ENCODE assay signal across 24 cellular contexts in genomic region chr17:57549996-57550395, GRCh38.
DNase-seq lines count a peak whose midpoint lies in the region; ATAC-seq, FAIRE-seq and TF ChIP-seq lines count a peak whose summit lies in the region.
"Had no signal": no experiment of that assay in that cellular context is flagged by ENCODE, and none has a peak within 500 bp of the region (broad histone marks: within the 10 kb centered on the region; RNA-seq: fewer than 3 reads in every experiment).

No MANE protein-coding gene starts in this region.

- no peaks in the 10 kb centered on the region for H3K9me3 ChIP-seq in OCI-LY7 (ENCODE audit: low read length)
- no peaks in the 10 kb centered on the region for H3K9me3 ChIP-seq in iPS-20b (ENCODE audit: insufficient read depth, low read depth, low read length)
- H3K9me3 ChIP-seq in kidney (ENCODE audit: control insufficient read depth in 1 of 2, low read length in 2 of 2) = no peaks in the 10 kb centered on the region
- H3K9me3 ChIP-seq: thoracic aorta had no signal

- peak overlapping the region; percentile 90 to 100 (median 96) for H3K27ac Mint-ChIP-seq in IgD-negative memory B cell
- H3K27ac Mint-ChIP-seq in stimulated activated memory B cell treated with anti-CD40 and anti-IgM and Interleukin-4, amounts not matched to agents 10 μg/mL and 1 μg/mL and 100 μg/mL, for 72 hours = peak overlapping the region; percentile 58
- H3K27ac Mint-ChIP-seq: activated CD4-positive, alpha-beta memory T cell treated with anti-CD3 and anti-CD28 coated beads for 36 hours; progenitor cell of endocrine pancreas; stimulated activated effector memory CD8-positive, alpha-beta T cell treated with anti-CD3 and anti-CD28 coated beads, Interleukin-12 subunit alpha, Interleukin-12 subunit beta, amount 100 ng/mL, for 72 hours had no signal

- H3K36me3 Mint-ChIP-seq in IgD-negative memory B cell = peaks cover 2% of the 10 kb centered on the region
- no peaks in the 10 kb centered on the region for H3K36me3 Mint-ChIP-seq in stimulated activated memory B cell treated with anti-CD40 and anti-IgM and Interleukin-4, amounts not matched to agents 10 μg/mL and 1 μg/mL and 100 μg/mL, for 72 hours
- H3K36me3 Mint-ChIP-seq: activated CD4-positive, alpha-beta memory T cell treated with anti-CD3 and anti-CD28 coated beads for 36 hours; CD4-positive, alpha-beta memory T cell; stimulated activated effector memory CD8-positive, alpha-beta T cell treated with anti-CD3 and anti-CD28 coated beads, Interleukin-12 subunit alpha, Interleukin-12 subunit beta, amount 100 ng/mL, for 72 hours had no signal

- BruUV-seq in OCI-LY7 (replicated peaks; lab: Mats Ljungman, UMichigan) = no TSS peak

- DNase-seq in OCI-LY7 (ENCODE audit: low spot score) = peak; percentile 66
- no peak for DNase-seq in kidney
- DNase-seq in stimulated activated CD4-positive, alpha-beta T cell treated with anti-CD3 and anti-CD28 coated beads, Interleukin-4, amount 100 ng/mL, for 4 hours = no peak
- DNase-seq in activated gamma-delta T cell (lab: John Stamatoyannopoulos, UW) = no peak
- no peak for DNase-seq in NCI-H1694 (lab: John Stamatoyannopoulos, UW)
- DNase-seq: activated CD4-positive, alpha-beta memory T cell treated with anti-CD3 and anti-CD28 coated beads for 36 hours; activated CD4-positive, CD25-positive, alpha-beta regulatory T cell; amniotic stem cell; CD4-positive, alpha-beta memory T cell; GF-D8; HCEC 1CT; mammary epithelial cell; naive thymus-derived CD4-positive, alpha-beta T cell; NCI-H1092 treated with DMSO at 0.1 percent for 48 hours; NCI-H524; T-helper 9 cell had no signal

- POLR2A ChIA-PET in OCI-LY7 (lab: Charles Lee) = interaction anchor here (0.5 to 6.1 kb wide), 24 partner anchors 8 to 293 kb away, joined by 3 to 38 read pairs (median 5); no protein-coding TSS in a partner anchor

- H3K36me3 ChIP-seq in OCI-LY7 (ENCODE audit: insufficient read depth, low read length) (peaks cover 20% of the 10 kb centered on the region; the same call in 1 of the 2 replicates), iPS-20b (ENCODE audit: insufficient read depth, low read depth, low read length) (no peaks in the 10 kb centered on the region), kidney (ENCODE audit: control insufficient read depth in 1 of 2, insufficient read depth in 2 of 2, low read length in 2 of 2) (no peaks in the 10 kb centered on the region)
- H3K36me3 ChIP-seq: thoracic aorta had no signal

- H3K4me2 ChIP-seq in OCI-LY7 (ENCODE audit: low read length) = peak overlapping the region; percentile 79

- TF ChIP-seq CTCF in OCI-LY7 (conservative IDR thresholded peaks at IDR 0.05; ENCODE audit: low read length) (no peak), kidney (IDR thresholded peaks at IDR 0.05; ENCODE audit: borderline replicate concordance, extremely low read depth, insufficient read depth) (no peak)

- H3K4me1 ChIP-seq in OCI-LY7 (ENCODE audit: insufficient read depth, low read length, poor library complexity, severe bottlenecking) (peaks cover 93% of the 10 kb centered on the region), iPS-20b (ENCODE audit: insufficient read depth, low read length) (peaks cover 69% of the 10 kb centered on the region; the same call in 1 of the 2 replicates), kidney (ENCODE audit: control insufficient read depth in 1 of 2, insufficient read depth in 1 of 2, low read depth in 1 of 2, low read length in 2 of 2) (peaks cover 12 to 23% of the 10 kb centered on the region in 2 donors)

- peak overlapping the region; percentile 84 for H3K4me3 ChIP-seq in OCI-LY7 (ENCODE audit: low read depth, low read length, poor library complexity, severe bottlenecking)
- no peak overlapping the region for H3K4me3 ChIP-seq in iPS-20b (ENCODE audit: low read length)
- no peak overlapping the region for H3K4me3 ChIP-seq in kidney (ENCODE audit: low read length in 2 of 2)
- H3K4me3 ChIP-seq: thoracic aorta had no signal

- FAIRE-seq in kidney (lab: Jason Lieb, UNC) = no peak
- FAIRE-seq: endothelial cell of umbilical vein had no signal

- H3K9me2 ChIP-seq in OCI-LY7 (ENCODE audit: insufficient read depth, low read length) = no peaks in the 10 kb centered on the region

- peak overlapping the region in 1 of 4 donors; percentile 17 for H3K4me3 Mint-ChIP-seq in IgD-negative memory B cell
- no peak overlapping the region for H3K4me3 Mint-ChIP-seq in stimulated activated memory B cell treated with anti-CD40 and anti-IgM and Interleukin-4, amounts not matched to agents 10 μg/mL and 1 μg/mL and 100 μg/mL, for 72 hours
- H3K4me3 Mint-ChIP-seq: activated CD4-positive, alpha-beta memory T cell treated with anti-CD3 and anti-CD28 coated beads for 36 hours; CD4-positive, alpha-beta memory T cell; stimulated activated effector memory CD8-positive, alpha-beta T cell treated with anti-CD3 and anti-CD28 coated beads, Interleukin-12 subunit alpha, Interleukin-12 subunit beta, amount 100 ng/mL, for 72 hours had no signal

- no peak overlapping the region for H2AFZ ChIP-seq in OCI-LY7 (ENCODE audit: low read length)

- no peaks in the 10 kb centered on the region for H4K20me1 ChIP-seq in OCI-LY7 (ENCODE audit: insufficient read depth, low read length)

- H3K9ac ChIP-seq in iPS-20b (ENCODE audit: low read depth, low read length) (peak overlapping the region; percentile 4; the same call in 1 of the 2 replicates), kidney (ENCODE audit: low read length in 2 of 2) (no peak overlapping the region)

- no peaks in the 10 kb centered on the region for H3K27me3 ChIP-seq in iPS-20b (ENCODE audit: insufficient read depth, low read length)

- peak overlapping the region; percentile 99 for H3K27ac ChIP-seq in OCI-LY7 (ENCODE audit: low read depth, low read length, poor library complexity, severe bottlenecking)
- H3K27ac ChIP-seq in iPS-20b (ENCODE audit: low read length) = no peak overlapping the region
- H3K27ac ChIP-seq in kidney (ENCODE audit: low read depth in 2 of 2, low read length in 2 of 2) = no peak overlapping the region
- H3K27ac ChIP-seq: thoracic aorta had no signal

- intact Hi-C loops in OCI-LY7 (cut with micrococcal nuclease; ENCODE audit: unreplicated experiment) (loop anchor here (2.0 to 10.0 kb wide), 4 partner anchors 187 to 782 kb away; partner anchors contain the start of gene SRSF1), kidney (cut with DNase I) (no loop called here)

- H3K9me3 Mint-ChIP-seq in IgD-negative memory B cell = no peaks in the 10 kb centered on the region
- H3K9me3 Mint-ChIP-seq in stimulated activated memory B cell treated with anti-CD40 and anti-IgM and Interleukin-4, amounts not matched to agents 10 μg/mL and 1 μg/mL and 100 μg/mL, for 72 hours = no peaks in the 10 kb centered on the region
- H3K9me3 Mint-ChIP-seq: activated CD4-positive, alpha-beta memory T cell treated with anti-CD3 and anti-CD28 coated beads for 36 hours; CD4-positive, alpha-beta memory T cell; naive thymus-derived CD4-positive, alpha-beta T cell; stimulated activated effector memory CD8-positive, alpha-beta T cell treated with anti-CD3 and anti-CD28 coated beads, Interleukin-12 subunit alpha, Interleukin-12 subunit beta, amount 100 ng/mL, for 72 hours had no signal

- CTCF ChIA-PET in OCI-LY7 (lab: Charles Lee; ENCODE audit: unreplicated experiment) = interaction anchor here (0.7 to 1.1 kb wide), 5 partner anchors 28 to 307 kb away, joined by 3 to 6 read pairs (median 4); no protein-coding TSS in a partner anchor

- ATAC-seq in stimulated activated memory B cell treated with anti-CD40 and anti-IgM and Interleukin-4, amounts not matched to agents 10 μg/mL and 1 μg/mL and 100 μg/mL, for 72 hours = no peak
- ATAC-seq: naive thymus-derived CD4-positive, alpha-beta T cell; SK-N-SH treated with all-trans-retinoic acid at 6 μM for 48 hours; stimulated activated effector memory CD8-positive, alpha-beta T cell treated with anti-CD3 and anti-CD28 coated beads, Interleukin-12 subunit alpha, Interleukin-12 subunit beta, amount 100 ng/mL, for 72 hours had no signal

- H3K27me3 Mint-ChIP-seq in IgD-negative memory B cell = no peaks in the 10 kb centered on the region
- no peaks in the 10 kb centered on the region for H3K27me3 Mint-ChIP-seq in stimulated activated memory B cell treated with anti-CD40 and anti-IgM and Interleukin-4, amounts not matched to agents 10 μg/mL and 1 μg/mL and 100 μg/mL, for 72 hours
- H3K27me3 Mint-ChIP-seq: activated CD4-positive, alpha-beta memory T cell treated with anti-CD3 and anti-CD28 coated beads for 36 hours; CD4-positive, alpha-beta memory T cell; naive thymus-derived CD4-positive, alpha-beta T cell; progenitor cell of endocrine pancreas had no signal

- peaks cover 52 to 58% (median 55%) of the 10 kb centered on the region in 3 donors for H3K4me1 Mint-ChIP-seq in IgD-negative memory B cell
- peaks cover 61% of the 10 kb centered on the region for H3K4me1 Mint-ChIP-seq in stimulated activated memory B cell treated with anti-CD40 and anti-IgM and Interleukin-4, amounts not matched to agents 10 μg/mL and 1 μg/mL and 100 μg/mL, for 72 hours

- peaks cover 30% of the 10 kb centered on the region; the same call in 1 of the 2 replicates for H3K79me2 ChIP-seq in OCI-LY7 (ENCODE audit: insufficient read depth, low read depth, low read length)
